1 cellular context compared by ENCODE assay signal in genomic region chr9:133356391-133357091, GRCh38.
TF ChIP-seq lines count a peak whose summit lies in the region.

SURF1 (minus strand) TSS chr9:133356487; CDS start chr9:133356453, 34 bp downstream.
SURF2 (plus strand) TSS chr9:133356550; CDS start chr9:133356593, 43 bp downstream.

TF ChIP-seq in WTC11, 78 proteins besides CTCF, POLR2A, EP300 and RAD21 (continued from another document and continues in another):
- TF ChIP-seq ZNF532 (CRISPR knock-in tag; IDR thresholded peaks at IDR 0.05; ENCODE audit: borderline replicate concordance), result no peak
- no peak for TF ChIP-seq PRRX2 (CRISPR knock-in tag; IDR thresholded peaks at IDR 0.05)
- no peak for TF ChIP-seq IRF1 (CRISPR knock-in tag; IDR thresholded peaks at IDR 0.05)
- no peak for TF ChIP-seq E2F1 (CRISPR knock-in tag; IDR thresholded peaks at IDR 0.05)
- TF ChIP-seq CDX4 (CRISPR knock-in tag; IDR thresholded peaks at IDR 0.05; ENCODE audit: borderline replicate concordance), result no peak
- TF ChIP-seq ZNF317 (CRISPR knock-in tag; IDR thresholded peaks at IDR 0.05; ENCODE audit: borderline replicate concordance, low read depth), result no peak
- TF ChIP-seq ZBTB21 (CRISPR knock-in tag; IDR thresholded peaks at IDR 0.05; ENCODE audit: borderline replicate concordance), result no peak
- no peak for TF ChIP-seq JUN (CRISPR knock-in tag; IDR thresholded peaks at IDR 0.05)
- TF ChIP-seq ZNF423 (CRISPR knock-in tag; IDR thresholded peaks at IDR 0.05), result no peak
- no peak for TF ChIP-seq ERG (CRISPR knock-in tag; IDR thresholded peaks at IDR 0.05)
- TF ChIP-seq HMGXB4 (CRISPR knock-in tag; IDR thresholded peaks at IDR 0.05), result no peak; the same call in 1 of the 2 replicates
- peak; percentile 58; the same call in 1 of the 2 replicates for TF ChIP-seq FOXP1 (CRISPR knock-in tag; IDR thresholded peaks at IDR 0.05; ENCODE audit: borderline replicate concordance)
- no peak for TF ChIP-seq TCF7 (CRISPR knock-in tag; IDR thresholded peaks at IDR 0.05; ENCODE audit: low read depth)
- TF ChIP-seq SOX15 (CRISPR knock-in tag; IDR thresholded peaks at IDR 0.05), result no peak
- no peak for TF ChIP-seq ZNF121 (CRISPR knock-in tag; IDR thresholded peaks at IDR 0.05)
- TF ChIP-seq SMAD4 (CRISPR knock-in tag; IDR thresholded peaks at IDR 0.05), result no peak
- TF ChIP-seq ZNF232 (CRISPR knock-in tag; IDR thresholded peaks at IDR 0.05), result no peak
- no peak for TF ChIP-seq ZMAT4 (CRISPR knock-in tag; IDR thresholded peaks at IDR 0.05)
- no peak for TF ChIP-seq PRDM15 (CRISPR knock-in tag; IDR thresholded peaks at IDR 0.05)
- TF ChIP-seq USF2 (CRISPR knock-in tag; IDR thresholded peaks at IDR 0.05), result 0 out of 2 replicates have a peak, but pooled peaks have one; percentile 9
- TF ChIP-seq MYBL2 (CRISPR knock-in tag; IDR thresholded peaks at IDR 0.05), result no peak
- TF ChIP-seq AR (CRISPR knock-in tag; IDR thresholded peaks at IDR 0.05), result no peak
- TF ChIP-seq ELF4 (CRISPR knock-in tag; IDR thresholded peaks at IDR 0.05; ENCODE audit: low read depth), result no peak
- TF ChIP-seq JAZF1 (CRISPR knock-in tag; IDR thresholded peaks at IDR 0.05), result no peak
- TF ChIP-seq GTF2I (CRISPR knock-in tag; conservative IDR thresholded peaks at IDR 0.05), result no peak
- no peak for TF ChIP-seq HMGA2 (CRISPR knock-in tag; IDR thresholded peaks at IDR 0.05)
- TF ChIP-seq ZBTB43 (CRISPR knock-in tag; IDR thresholded peaks at IDR 0.05), result 0 out of 2 replicates have a peak, but pooled peaks have one; percentile 31
- TF ChIP-seq RELA (CRISPR knock-in tag; IDR thresholded peaks at IDR 0.05; ENCODE audit: borderline replicate concordance), result no peak
- TF ChIP-seq ZNF219 (CRISPR knock-in tag; IDR thresholded peaks at IDR 0.05; ENCODE audit: borderline replicate concordance), result no peak
- no peak for TF ChIP-seq MLX (CRISPR knock-in tag; IDR thresholded peaks at IDR 0.05)
- no peak for TF ChIP-seq CREB1 (CRISPR knock-in tag; IDR thresholded peaks at IDR 0.05)
- peak; percentile 18; the same call in 1 of the 2 replicates for TF ChIP-seq CREM (CRISPR knock-in tag; IDR thresholded peaks at IDR 0.05)
